ENCODE assay signal across 8 cellular contexts in genomic region chr19:41531438-41532311, GRCh38. TPM values are rescaled to one million over a fixed set of nuclear protein-coding genes. Genes with fewer than 3 reads are reported as not detected.
DNase-seq lines count a peak whose midpoint lies in the region; ATAC-seq and TF ChIP-seq lines count a peak whose summit lies in the region.

No MANE protein-coding gene starts in this region.

- no peak overlapping the region for H3K4me2 ChIP-seq in PC-9

- POLR2A ChIA-PET in PC-9 (lab: Charles Lee; ENCODE audit: unreplicated experiment) = no interaction called here

- H3K79me2 ChIP-seq in PC-9 (ENCODE audit: low read depth) = no peaks in the 10 kb centered on the region

- DNase-seq in DMS79 treated with DMSO at 0.1 percent for 48 hours (lab: John Stamatoyannopoulos, UW) (peak; percentile 7), DMS79 (lab: John Stamatoyannopoulos, UW) (no peak), NCI-H1930 (lab: John Stamatoyannopoulos, UW) (peak; percentile 41), fibroblast of gingiva (ENCODE audit: low read depth) (peak; percentile 47), pulmonary artery endothelial cell (ENCODE audit: low read depth, low spot score) (peak; percentile 97), PC-9 (no peak)
- peak; percentile 75 for DNase-seq in activated CD8-positive, alpha-beta memory T cell treated with anti-CD3 and anti-CD28 coated beads, Interleukin-2, amount 50 U/mL, for 48 hours

- no peak for ATAC-seq in HG03565 (IDR thresholded peaks at IDR 0.05; ENCODE audit: unreplicated experiment)

- no peak for TF ChIP-seq CTCF in PC-9 (conservative IDR thresholded peaks at IDR 0.05)

- no peaks in the 10 kb centered on the region for H4K20me1 ChIP-seq in PC-9 (ENCODE audit: insufficient read depth)

- CTCF ChIA-PET in PC-9 (lab: Charles Lee) = no interaction called here

- H3K4me1 ChIP-seq in PC-9 (replicated peaks; ENCODE audit: insufficient read depth) = no peaks in the 10 kb centered on the region

- H3K27ac ChIP-seq in PC-9 = no peak overlapping the region

- H3K9me3 ChIP-seq in PC-9 (ENCODE audit: insufficient read depth, low read depth) = no peaks in the 10 kb centered on the region

- H3K9me2 ChIP-seq in PC-9 (ENCODE audit: insufficient read depth) = no peaks in the 10 kb centered on the region

- intact Hi-C loops in PC-9 (cut with micrococcal nuclease; ENCODE audit: unreplicated experiment) = no loop called here

- H3K36me3 ChIP-seq in PC-9 (ENCODE audit: low read depth) = no peaks in the 10 kb centered on the region

- no TSS peak for BruUV-seq in PC-9 (replicated peaks; lab: Mats Ljungman, UMichigan)

- H2AFZ ChIP-seq in PC-9 = no peak overlapping the region

- H3K4me3 ChIP-seq in PC-9 = no peak overlapping the region

- H3F3A ChIP-seq in PC-9 (ENCODE audit: insufficient read depth, low read depth) = no peaks in the 10 kb centered on the region

- H3K27me3 ChIP-seq in PC-9 (ENCODE audit: insufficient read depth, low read depth) = peaks cover 75% of the 10 kb centered on the region

RNA-seq across cellular contexts. Expression of gene CEACAM21, which starts 44.3 kb away (rescaled TPM):
- total RNA-seq in pulmonary artery endothelial cell = 0.11 and 0.73 TPM in 2 replicates
- not detected in 2 replicates for total RNA-seq in PC-9 (2021)

Comparison
In these comparisons a context has a peak if more than half of its experiments do, and no peak if none do; other contexts are left out.
1. DNase-seq: peak in DMS79 treated with DMSO at 0.1 percent for 48 hours (single experiment), NCI-H1930 (2 of 2), activated CD8-positive, alpha-beta memory T cell treated with anti-CD3 and anti-CD28 coated beads, Interleukin-2, amount 50 U/mL, for 48 hours (single experiment), fibroblast of gingiva (single experiment) and pulmonary artery endothelial cell (single experiment); none in DMS79 (single experiment) and PC-9 (0 of 2).